ENCODE assay signal across 27 cellular contexts in genomic region chr1:231058416-231059109, GRCh38. TPM values are rescaled to one million over a fixed set of nuclear protein-coding genes. Genes with fewer than 3 reads are reported as not detected.
A peak's percentile ranks its signal among the peaks of the same experiment; 100 is the strongest.
DNase-seq lines count a peak whose midpoint lies in the region; ATAC-seq and TF ChIP-seq lines count a peak whose summit lies in the region.
"Had no signal": no experiment of that assay in that cellular context is flagged by ENCODE, and none has a peak within 500 bp of the region (broad histone marks: within the 10 kb centered on the region; RNA-seq: fewer than 3 reads in every experiment).

No MANE protein-coding gene starts in this region.

- no peaks in the 10 kb centered on the region for H3K36me3 Mint-ChIP-seq in Caco-2 (ENCODE audit: insufficient read depth, unreplicated experiment)

- TF ChIP-seq CTCF in Caco-2 (IDR thresholded peaks at IDR 0.05; ENCODE audit: insufficient read depth in 1 of 2, low read depth in 1 of 2, low read length in 1 of 2, severe bottlenecking in 1 of 2, unreplicated experiment in 1 of 2) = no peak
- TF ChIP-seq CTCF in HEK293 (tag by site-specific recombination; IDR thresholded peaks at IDR 0.05) = no peak
- TF ChIP-seq CTCF in WERI-Rb-1 (IDR thresholded peaks at IDR 0.05; ENCODE audit: low read depth, low read length) = no peak
- no peak for TF ChIP-seq CTCF in right lobe of liver (IDR thresholded peaks at IDR 0.05)
- no peak for TF ChIP-seq CTCF in thyroid gland (IDR thresholded peaks at IDR 0.05)
- no peak for TF ChIP-seq CTCF in BE2C (IDR thresholded peaks at IDR 0.05; ENCODE audit: low read depth, low read length)

- DNase-seq in Caco-2 (peak; percentile 64 to 73), WERI-Rb-1 (peak; percentile 50), right lobe of liver (peak in 1 of 3 donors; percentile 50), thyroid gland (no peak), BE2C (no peak)
- DNase-seq: activated CD4-positive, alpha-beta T cell treated with anti-CD3 and anti-CD28 coated beads, Interleukin-2, amount 10 ng/mL, durations not matched to agents 7 days and 5 days; activated naive CD4-positive, alpha-beta T cell treated with anti-CD3 and anti-CD28 coated beads for 36 hours; amygdala; colonic mucosa; DMS79 treated with DMSO at 0.1 percent for 48 hours; foreskin melanocyte; lower lobe of right lung; NCI-H1092; NCI-H187; NCI-H2171 treated with DMSO at 0.1 percent for 48 hours; NCI-H524 treated with DMSO at 0.1 percent for 48 hours; stimulated activated CD4-positive, alpha-beta T cell treated with anti-CD3 and anti-CD28 coated beads, Interleukin-15, amount 100 ng/mL, for 24 hours; transverse colon had no signal

- peak overlapping the region; percentile 7 for H3K27ac Mint-ChIP-seq in Caco-2 (ENCODE audit: unreplicated experiment)
- H3K27ac Mint-ChIP-seq: activated CD4-positive, alpha-beta T cell treated with anti-CD3 and anti-CD28 coated beads, Interleukin-2, amount 10 ng/mL, durations not matched to agents 7 days and 5 days; activated naive CD4-positive, alpha-beta T cell treated with anti-CD3 and anti-CD28 coated beads for 36 hours; B cell; GM23338; T-helper 2 cell treated with Interferon-gamma antibody and Interleukin-4, amounts not matched to agents 5 μg/mL and 100 μg/mL, for 36 hours had no signal

- CTCF ChIA-PET in Caco-2 (lab: Charles Lee) (interaction anchor here (0.7 to 1.8 kb wide), 4 partner anchors 34 to 260 kb away, joined by 3 to 6 read pairs (median 4); partner anchors contain the start of genes ARV1 and TTC13), HEK293 (lab: Yijun Ruan, JAX) (interaction anchor here (0.5 to 1.7 kb wide), 7 partner anchors 12 to 300 kb away, joined by 3 to 6 read pairs (median 3); no protein-coding TSS in a partner anchor)

- H3K27ac ChIP-seq in HEK293 (ENCODE audit: extremely low read depth, low read depth, low read length) (no peak overlapping the region), WERI-Rb-1 (peak overlapping the region; percentile 5; the same call in 1 of the 2 replicates), right lobe of liver (no peak overlapping the region), thyroid gland (no peak overlapping the region)
- H3K27ac ChIP-seq: colonic mucosa, esophagus muscularis mucosa, lower lobe of right lung, transverse colon, VCaP had no signal

- WGBS in right lobe of liver (ENCODE audit: insufficient coverage, low coverage, low lambda C conversion rate, missing lambda C conversion rate) = 55% methylated on average over 6 of the region's 8 CpGs
- WGBS in thyroid gland, 2 donors = 70 to 71% methylated on average over 8 of the region's 8 CpGs

- no peaks in the 10 kb centered on the region for H3K9me3 Mint-ChIP-seq in Caco-2 (ENCODE audit: unreplicated experiment)
- H3K9me3 Mint-ChIP-seq: activated CD4-positive, alpha-beta T cell treated with anti-CD3 and anti-CD28 coated beads, Interleukin-2, amount 10 ng/mL, durations not matched to agents 7 days and 5 days; activated naive CD4-positive, alpha-beta T cell treated with anti-CD3 and anti-CD28 coated beads for 36 hours; GM23338; T-helper 2 cell treated with Interferon-gamma antibody and Interleukin-4, amounts not matched to agents 5 μg/mL and 100 μg/mL, for 36 hours had no signal

- ATAC-seq in right lobe of liver = peak; percentile 15 to 78 (median 54)
- no peak for ATAC-seq in HG03196 (IDR thresholded peaks at IDR 0.05; ENCODE audit: unreplicated experiment)
- no peak for ATAC-seq in GM21737 (IDR thresholded peaks at IDR 0.05; ENCODE audit: unreplicated experiment)
- ATAC-seq: GM23338, lower lobe of right lung had no signal

- H3K36me3 ChIP-seq in Caco-2 (ENCODE audit: control insufficient read depth, insufficient read depth, low read length) (no peaks in the 10 kb centered on the region), HEK293 (ENCODE audit: control insufficient read depth in 2 of 2, insufficient read depth in 1 of 2, low read length in 2 of 2) (no peaks in the 10 kb centered on the region), WERI-Rb-1 (no peaks in the 10 kb centered on the region), right lobe of liver (no peaks in the 10 kb centered on the region), thyroid gland (no peaks in the 10 kb centered on the region), BE2C (no peaks in the 10 kb centered on the region)
- H3K36me3 ChIP-seq: colonic mucosa, esophagus muscularis mucosa, lower lobe of right lung, transverse colon had no signal

- no TSS peak for BruUV-seq in Caco-2 (replicated peaks; lab: Mats Ljungman, UMichigan)

- no peak overlapping the region for H3K4me3 Mint-ChIP-seq in Caco-2 (ENCODE audit: unreplicated experiment)
- H3K4me3 Mint-ChIP-seq: activated CD4-positive, alpha-beta T cell treated with anti-CD3 and anti-CD28 coated beads, Interleukin-2, amount 10 ng/mL, durations not matched to agents 7 days and 5 days; activated naive CD4-positive, alpha-beta T cell treated with anti-CD3 and anti-CD28 coated beads for 36 hours; B cell; GM23338; neural crest cell; T-helper 2 cell treated with Interferon-gamma antibody and Interleukin-4, amounts not matched to agents 5 μg/mL and 100 μg/mL, for 36 hours had no signal

- H3K9me3 ChIP-seq in Caco-2 (no peaks in the 10 kb centered on the region), HEK293 (ENCODE audit: control insufficient read depth, insufficient read depth, low read depth, low read length) (no peaks in the 10 kb centered on the region), WERI-Rb-1 (ENCODE audit: severe bottlenecking) (peaks cover 8% of the 10 kb centered on the region), right lobe of liver (no peaks in the 10 kb centered on the region), thyroid gland (no peaks in the 10 kb centered on the region), BE2C (no peaks in the 10 kb centered on the region)
- H3K9me3 ChIP-seq: colonic mucosa, esophagus muscularis mucosa, transverse colon had no signal

- peaks cover 7% of the 10 kb centered on the region for H3K4me1 Mint-ChIP-seq in Caco-2 (ENCODE audit: low read depth, unreplicated experiment)
- H3K4me1 Mint-ChIP-seq: GM23338 had no signal

- intact Hi-C loops in Caco-2 (cut with micrococcal nuclease; ENCODE audit: unreplicated experiment) = no loop called here
- intact Hi-C loops in right lobe of liver (cut with DNase I) = no loop called here
- intact Hi-C loops in thyroid gland (cut with DNase I) = no loop called here

- H3K4me1 ChIP-seq in Caco-2 (peaks cover 18% of the 10 kb centered on the region), HEK293 (ENCODE audit: control insufficient read depth, insufficient read depth, low read length) (peaks cover 3% of the 10 kb centered on the region; the same call in 1 of the 2 replicates), right lobe of liver (peaks cover 0 to 12% (median 4%) of the 10 kb centered on the region in 4 donors), thyroid gland (peaks cover 5 to 6% of the 10 kb centered on the region in 2 donors), BE2C (peaks cover 3% of the 10 kb centered on the region)

- no peaks in the 10 kb centered on the region for H3K27me3 ChIP-seq in Caco-2 (replicated peaks; ENCODE audit: control insufficient read depth, insufficient read depth, low read length)
- no peaks in the 10 kb centered on the region for H3K27me3 ChIP-seq in WERI-Rb-1 (ENCODE audit: insufficient read depth, low read depth, severe bottlenecking)
- no peaks in the 10 kb centered on the region for H3K27me3 ChIP-seq in right lobe of liver
- H3K27me3 ChIP-seq in thyroid gland = no peaks in the 10 kb centered on the region
- peaks cover 5% of the 10 kb centered on the region; the same call in 1 of the 2 replicates for H3K27me3 ChIP-seq in BE2C
- H3K27me3 ChIP-seq: colonic mucosa, transverse colon had no signal

- no peaks in the 10 kb centered on the region for H3K27me3 Mint-ChIP-seq in Caco-2 (ENCODE audit: insufficient read depth, unreplicated experiment)

- TF ChIP-seq POLR2A in right lobe of liver (IDR thresholded peaks at IDR 0.05) (no peak), thyroid gland (IDR thresholded peaks at IDR 0.05) (no peak)

- H3K4me3 ChIP-seq in Caco-2 (ENCODE audit: low read depth, low read length) (no peak overlapping the region), HEK293 (ENCODE audit: low read depth, low read length) (no peak overlapping the region), WERI-Rb-1 (ENCODE audit: low read depth, low read length) (no peak overlapping the region), right lobe of liver (no peak overlapping the region), thyroid gland (replicated peaks in 1 of 3) (no peak overlapping the region), BE2C (ENCODE audit: low read depth, low read length) (no peak overlapping the region)
- H3K4me3 ChIP-seq: colonic mucosa, esophagus muscularis mucosa, GM23338, lower lobe of right lung, transverse colon had no signal

- POLR2A ChIA-PET in Caco-2 (lab: Charles Lee) (no interaction called here), HEK293 (lab: Yijun Ruan, JAX) (no interaction called here)

TF ChIP-seq in HEK293, 187 proteins besides CTCF, POLR2A, EP300 and RAD21 (continues in another document):
- TF ChIP-seq ZBTB48 (tag by site-specific recombination; IDR thresholded peaks at IDR 0.05) = no peak
- no peak for TF ChIP-seq ZBTB10 (tag by site-specific recombination; IDR thresholded peaks at IDR 0.05)
- no peak for TF ChIP-seq ZNF830 (tag by site-specific recombination; IDR thresholded peaks at IDR 0.05; ENCODE audit: low read depth)

RNA-seq across cellular contexts. Expression of gene FAM89A, which starts 18.5 kb away (rescaled TPM):
- total RNA-seq in Caco-2 (2022) (38.8 and 44.2 TPM in 2 replicates), right lobe of liver (10 to 100 TPM in 2 of 6 experiments, 1 to 10 TPM in 4; 3.7 to 12.8 (median 6.8) TPM), thyroid gland (10 to 100 TPM in 3 of 4 donors, 1 to 10 TPM in 1; 8.0 to 27.0 (median 17.1) TPM)
- polyA plus RNA-seq in BE2C (2012; ENCODE audit: insufficient read depth, insufficient read length, low read depth) = 6.2 TPM

Comparison
In these comparisons a context has a peak if more than half of its experiments do, and no peak if none do; other contexts are left out.
1. DNase-seq: peak in Caco-2 (2 of 2) and WERI-Rb-1 (single experiment); none in thyroid gland (0 of 2) and BE2C (single experiment).
2. ATAC-seq: peak in right lobe of liver (4 of 4); none in HG03196 (single experiment) and GM21737 (single experiment).